ENCODE assay signal across 32 cellular contexts in genomic region chr6:169624785-169625184, GRCh38.
"Had no signal": no experiment of that assay in that cellular context is flagged by ENCODE, and none has a peak within 500 bp of the region (broad histone marks: within the 10 kb centered on the region; RNA-seq: fewer than 3 reads in every experiment).

No MANE protein-coding gene starts in this region.

- H3K9me3 Mint-ChIP-seq: activated B cell treated with CpG ODN at 0.5 μM for 24 hours; activated CD8-positive, alpha-beta T cell treated with anti-CD3 and anti-CD28 coated beads for 36 hours; activated T-cell treated with anti-CD3 and anti-CD28 coated beads, Interleukin-2, amount 50 U/mL, for 4 hours; activated T-helper 17 cell treated with anti-CD3 and anti-CD28 coated beads, Interleukin-2, amount 50 U/mL, for 72 hours; central memory CD8-positive, alpha-beta T cell; dendritic cell treated with granulocyte-macrophage colony-stimulating factor and Interleukin-4, amounts not matched to agents 40 ng/mL and 50 ng/mL, for 4 days; T-helper 2 cell treated with Interferon-gamma antibody and Interleukin-4, amounts not matched to agents 5 μg/mL and 100 μg/mL, for 36 hours had no signal

- H3K4me3 Mint-ChIP-seq: activated B cell treated with CpG ODN at 0.5 μM for 24 hours; activated CD8-positive, alpha-beta T cell treated with anti-CD3 and anti-CD28 coated beads for 36 hours; activated naive CD8-positive, alpha-beta T cell; activated T-cell treated with anti-CD3 and anti-CD28 coated beads, Interleukin-2, amount 50 U/mL, for 4 hours; activated T-helper 17 cell treated with anti-CD3 and anti-CD28 coated beads, Interleukin-2, amount 50 U/mL, for 72 hours; central memory CD8-positive, alpha-beta T cell; dendritic cell treated with granulocyte-macrophage colony-stimulating factor and Interleukin-4, amounts not matched to agents 40 ng/mL and 50 ng/mL, for 4 days; endodermal cell; T-helper 17 cell; T-helper 2 cell treated with Interferon-gamma antibody and Interleukin-4, amounts not matched to agents 5 μg/mL and 100 μg/mL, for 36 hours had no signal

- H3K4me3 ChIP-seq: coronary artery, dorsolateral prefrontal cortex, esophagus muscularis mucosa, gastrocnemius medialis had no signal

- H3K27ac Mint-ChIP-seq: activated B cell treated with CpG ODN at 0.5 μM for 24 hours; activated CD8-positive, alpha-beta T cell treated with anti-CD3 and anti-CD28 coated beads for 36 hours; activated naive CD8-positive, alpha-beta T cell; activated T-helper 17 cell treated with anti-CD3 and anti-CD28 coated beads, Interleukin-2, amount 50 U/mL, for 72 hours; dendritic cell treated with granulocyte-macrophage colony-stimulating factor and Interleukin-4, amounts not matched to agents 40 ng/mL and 50 ng/mL, for 4 days; endodermal cell; T-helper 2 cell treated with Interferon-gamma antibody and Interleukin-4, amounts not matched to agents 5 μg/mL and 100 μg/mL, for 36 hours had no signal

- H3K27ac ChIP-seq: brain microvascular endothelial cell, coronary artery, dorsolateral prefrontal cortex, esophagus muscularis mucosa, foreskin keratinocyte, gastrocnemius medialis, WERI-Rb-1 had no signal

- H3K4me1 ChIP-seq: esophagus muscularis mucosa had no signal

- H3K36me3 ChIP-seq: brain microvascular endothelial cell, gastrocnemius medialis, WERI-Rb-1 had no signal

- H3K9me3 ChIP-seq: esophagus muscularis mucosa, gastrocnemius medialis had no signal

- H3K27me3 Mint-ChIP-seq: activated B cell treated with CpG ODN at 0.5 μM for 24 hours; activated CD8-positive, alpha-beta T cell treated with anti-CD3 and anti-CD28 coated beads for 36 hours; activated naive CD8-positive, alpha-beta T cell; activated T-helper 17 cell treated with anti-CD3 and anti-CD28 coated beads, Interleukin-2, amount 50 U/mL, for 72 hours; central memory CD8-positive, alpha-beta T cell; dendritic cell treated with granulocyte-macrophage colony-stimulating factor and Interleukin-4, amounts not matched to agents 40 ng/mL and 50 ng/mL, for 4 days; T-helper 17 cell had no signal

- ATAC-seq: activated CD4-positive, CD25-positive, alpha-beta regulatory T cell treated with anti-CD3 and anti-CD28 coated beads, Interleukin-2, amount 50 U/mL, for 24 hours; activated CD8-positive, alpha-beta T cell treated with anti-CD3 and anti-CD28 coated beads for 36 hours; activated T-cell treated with anti-CD3 and anti-CD28 coated beads, Interleukin-2, amount 50 U/mL, for 4 hours; activated T-helper 17 cell treated with anti-CD3 and anti-CD28 coated beads, Interleukin-2, amount 50 U/mL, for 72 hours; foreskin keratinocyte; gastrocnemius medialis; T-helper 17 cell had no signal

- DNase-seq: activated B cell treated with CpG ODN at 0.5 μM for 24 hours; activated CD4-positive, alpha-beta T cell treated with anti-CD3 and anti-CD28 coated beads for 48 hours; activated CD4-positive, alpha-beta T cell treated with anti-CD3 and anti-CD28 coated beads, Interleukin-2, amount 50 U/mL, for 1 hour; activated CD4-positive, alpha-beta T cell treated with anti-CD3 and anti-CD28 coated beads, Interleukin-2, amount 50 U/mL, for 48 hours; activated CD8-positive, alpha-beta memory T cell treated with anti-CD3 and anti-CD28 coated beads for 24 hours; activated CD8-positive, alpha-beta T cell treated with anti-CD3 and anti-CD28 coated beads for 36 hours; activated effector memory CD4-positive, alpha-beta T cell treated with Interleukin-2 at 50 U/mL for 16 hours; activated gamma-delta T cell treated with Interleukin-2 at 50 U/mL for 16 hours; activated naive CD4-positive, alpha-beta T cell treated with anti-CD3 and anti-CD28 coated beads, Interleukin-2, amount 50 U/mL, for 16 hours; activated naive CD4-positive, alpha-beta T cell treated with Interleukin-2 at 50 U/mL for 16 hours; activated T-cell treated with anti-CD3 and anti-CD28 coated beads, Interleukin-2, amount 50 U/mL, for 4 hours; amniotic stem cell; anterior cingulate cortex; brain microvascular endothelial cell; dorsolateral prefrontal cortex; effector memory CD4-positive, alpha-beta T cell; endodermal cell; erythroblast; foreskin keratinocyte; gastrocnemius medialis; T-helper 1 cell; T-helper 17 cell; T1000; WERI-Rb-1 had no signal

- H3K27me3 ChIP-seq: brain microvascular endothelial cell, dorsolateral prefrontal cortex, esophagus muscularis mucosa, foreskin keratinocyte, gastrocnemius medialis had no signal

- H3K4me1 Mint-ChIP-seq: activated B cell treated with CpG ODN at 0.5 μM for 24 hours; activated T-helper 17 cell treated with anti-CD3 and anti-CD28 coated beads, Interleukin-2, amount 50 U/mL, for 72 hours had no signal
